30 cellular contexts compared by ENCODE assay signal in genomic region chr18:37536646-37537045, GRCh38. TPM values are rescaled to one million over a fixed set of nuclear protein-coding genes. Genes with fewer than 3 reads are reported as not detected.
"Had no signal": no experiment of that assay in that cellular context is flagged by ENCODE, and none has a peak within 500 bp of the region (broad histone marks: within the 10 kb centered on the region; RNA-seq: fewer than 3 reads in every experiment).

No MANE protein-coding gene starts in this region.

- H3K9me3 ChIP-seq: esophagus muscularis mucosa, gastroesophageal sphincter, heart right ventricle had no signal

- H3K4me1 ChIP-seq: gastroesophageal sphincter had no signal

- DNase-seq: activated B cell treated with CpG ODN at 0.5 μM for 24 hours; activated CD4-positive, alpha-beta T cell treated with anti-CD3 and anti-CD28 coated beads for 48 hours; activated CD4-positive, alpha-beta T cell treated with anti-CD3 and anti-CD28 coated beads, Interleukin-2, amount 50 U/mL, for 1 hour; activated CD4-positive, alpha-beta T cell treated with anti-CD3 and anti-CD28 coated beads, Interleukin-2, amount 50 U/mL, for 48 hours; activated CD8-positive, alpha-beta memory T cell treated with anti-CD3 and anti-CD28 coated beads for 24 hours; activated CD8-positive, alpha-beta T cell treated with anti-CD3 and anti-CD28 coated beads for 36 hours; activated effector memory CD4-positive, alpha-beta T cell treated with Interleukin-2 at 50 U/mL for 16 hours; activated gamma-delta T cell treated with Interleukin-2 at 50 U/mL for 16 hours; activated naive CD4-positive, alpha-beta T cell treated with anti-CD3 and anti-CD28 coated beads, Interleukin-2, amount 50 U/mL, for 16 hours; activated naive CD4-positive, alpha-beta T cell treated with Interleukin-2 at 50 U/mL for 16 hours; activated T-cell treated with anti-CD3 and anti-CD28 coated beads, Interleukin-2, amount 50 U/mL, for 4 hours; amniotic stem cell; anterior cingulate cortex; brain microvascular endothelial cell; cortex of kidney; dermis blood vessel endothelial cell; effector CD4-positive, alpha-beta T cell; effector memory CD8-positive, alpha-beta T cell; erythroblast; foreskin melanocyte; T-helper 17 cell; T1000; WERI-Rb-1 had no signal

- H3K27ac ChIP-seq: brain microvascular endothelial cell, esophagus muscularis mucosa, gastroesophageal sphincter, heart right ventricle, WERI-Rb-1 had no signal

- ATAC-seq: activated CD4-positive, CD25-positive, alpha-beta regulatory T cell treated with anti-CD3 and anti-CD28 coated beads, Interleukin-2, amount 50 U/mL, for 24 hours; activated CD8-positive, alpha-beta T cell treated with anti-CD3 and anti-CD28 coated beads for 36 hours; activated T-cell treated with anti-CD3 and anti-CD28 coated beads, Interleukin-2, amount 50 U/mL, for 4 hours; activated T-helper 17 cell treated with anti-CD3 and anti-CD28 coated beads, Interleukin-2, amount 50 U/mL, for 72 hours; effector memory CD8-positive, alpha-beta T cell; gastroesophageal sphincter; T-helper 17 cell had no signal

- H3K36me3 ChIP-seq: brain microvascular endothelial cell, esophagus muscularis mucosa, gastroesophageal sphincter, heart right ventricle, WERI-Rb-1 had no signal

- H3K4me3 ChIP-seq: esophagus muscularis mucosa, gastroesophageal sphincter, heart right ventricle had no signal

RNA-seq across cellular contexts. Expression of gene CELF4, which starts 29.0 kb away (rescaled TPM):
- total RNA-seq: activated B cell treated with CpG ODN at 0.5 μM for 24 hours; activated CD8-positive, alpha-beta T cell treated with anti-CD3 and anti-CD28 coated beads for 36 hours; activated T-cell treated with anti-CD3 and anti-CD28 coated beads, Interleukin-2, amount 50 U/mL, for 4 hours; activated T-helper 17 cell treated with anti-CD3 and anti-CD28 coated beads, Interleukin-2, amount 50 U/mL, for 72 hours; bronchial epithelial cell; dermis blood vessel endothelial cell; glomerular endothelial cell; T-helper 17 cell had no signal
